ENCODE assay signal across 10 cellular contexts in the genomic region with DNA sequence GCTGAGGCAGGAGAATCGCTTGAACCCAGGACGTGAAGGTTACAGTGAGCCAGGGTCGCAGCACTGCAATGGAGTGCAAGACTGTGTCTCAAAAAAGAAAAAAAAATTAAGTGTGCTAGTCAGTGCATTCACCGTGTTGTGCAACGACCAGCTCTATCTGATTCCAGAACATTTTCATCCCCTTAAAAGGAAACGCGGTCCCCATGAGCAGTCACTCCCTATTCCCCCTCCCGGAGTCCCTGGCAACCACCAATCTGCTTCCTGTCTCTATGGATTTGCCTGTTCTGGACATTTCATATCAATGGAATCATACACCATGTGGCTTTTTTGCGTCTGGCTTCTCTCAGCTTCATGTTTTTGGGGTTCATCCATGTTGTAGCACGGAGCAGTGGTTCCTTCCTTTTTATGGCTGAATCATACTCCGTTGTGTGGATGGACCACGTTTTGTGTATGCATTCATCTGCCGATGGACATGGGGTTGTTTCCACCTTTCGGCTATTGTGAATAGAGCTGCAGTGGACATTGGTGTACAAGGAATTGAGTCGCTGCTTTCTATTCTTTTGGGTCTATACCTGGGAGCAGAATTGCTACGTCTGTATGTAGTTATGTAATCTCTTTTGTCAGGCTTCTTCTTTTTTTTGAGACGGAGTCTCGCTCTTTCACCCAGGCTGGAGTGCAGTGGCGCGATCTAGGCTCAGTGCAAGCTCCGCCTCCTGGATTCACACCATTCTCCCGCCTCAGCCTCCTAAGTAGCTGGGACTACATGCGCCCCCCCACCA. TPM values are rescaled to one million over a fixed set of nuclear protein-coding genes. Genes with fewer than 3 reads are reported as not detected.
DNase-seq lines count a peak whose midpoint lies in the region; ATAC-seq and TF ChIP-seq lines count a peak whose summit lies in the region.
"Had no signal": no experiment of that assay in that cellular context is flagged by ENCODE, and none has a peak within 500 bp of the region (broad histone marks: within the 10 kb centered on the region; RNA-seq: fewer than 3 reads in every experiment).

No MANE protein-coding gene starts in this region.

- H3K27ac ChIP-seq in colonic mucosa: peak overlapping the region; percentile 49
- H3K27ac ChIP-seq in right lobe of liver: peak overlapping the region in 2 of 3 donors; percentile 20 to 49
- H3K27ac ChIP-seq in spleen: peak overlapping the region; percentile 35 to 89 (median 77)
- H3K27ac ChIP-seq in substantia nigra (ENCODE audit: low read depth, low read length, poor library complexity, severe bottlenecking): no peak overlapping the region

- H3K27me3 ChIP-seq in colonic mucosa (no peaks in the 10 kb centered on the region), right lobe of liver (no peaks in the 10 kb centered on the region), spleen (replicated peaks in 1 of 7) (no peaks in the 10 kb centered on the region)

- ATAC-seq in right lobe of liver (peak; percentile 9 to 28 (median 20)), GM18861 (IDR thresholded peaks at IDR 0.05; ENCODE audit: unreplicated experiment) (no peak)
- ATAC-seq: activated T-cell treated with anti-CD3 and anti-CD28 coated beads, Interleukin-2, amount 50 U/mL, for 4 hours had no signal

- H3K36me3 ChIP-seq in colonic mucosa (no peaks in the 10 kb centered on the region), right lobe of liver (no peaks in the 10 kb centered on the region), spleen (peaks cover 0 to 42% (median 0%) of the 10 kb centered on the region in 6 donors)

- H3K9me3 ChIP-seq in colonic mucosa (no peaks in the 10 kb centered on the region), right lobe of liver (no peaks in the 10 kb centered on the region), spleen (no peaks in the 10 kb centered on the region)

- TF ChIP-seq POLR2A in right lobe of liver (IDR thresholded peaks at IDR 0.05) (no peak), spleen (IDR thresholded peaks at IDR 0.05) (no peak)

- TF ChIP-seq CTCF in colonic mucosa (IDR thresholded peaks at IDR 0.05): no peak
- TF ChIP-seq CTCF in right lobe of liver (IDR thresholded peaks at IDR 0.05): no peak
- no peak for TF ChIP-seq CTCF in spleen (IDR thresholded peaks at IDR 0.05 in 8 of 11, conservative IDR thresholded peaks at IDR 0.05 in 3 of 11)

- H3K9ac ChIP-seq in colonic mucosa (ENCODE audit: low read depth in 2 of 2, low read length in 2 of 2): no peak overlapping the region

- peaks cover 9% of the 10 kb centered on the region for H3K4me1 ChIP-seq in colonic mucosa
- peaks cover 0 to 26% (median 9%) of the 10 kb centered on the region in 4 donors for H3K4me1 ChIP-seq in right lobe of liver
- H3K4me1 ChIP-seq in spleen: peaks cover 46 to 89% (median 73%) of the 10 kb centered on the region in 6 donors

- H3K4me3 ChIP-seq in colonic mucosa (no peak overlapping the region), right lobe of liver (no peak overlapping the region), spleen (no peak overlapping the region)

- peak; percentile 73 for DNase-seq in GM03348 (ENCODE audit: low spot score)
- DNase-seq in colonic mucosa: peak; percentile 34
- DNase-seq in right lobe of liver: no peak
- no peak for DNase-seq in spleen
- no peak for DNase-seq in Kasumi-1 (lab: John Stamatoyannopoulos, UW)
- DNase-seq in substantia nigra (lab: John Stamatoyannopoulos, UW): no peak
- no peak for DNase-seq in activated T-cell treated with anti-CD3 and anti-CD28 coated beads for 4 hours
- DNase-seq: activated T-cell treated with anti-CD3 and anti-CD28 coated beads, Interleukin-2, amount 50 U/mL, for 4 hours; CD4-positive, alpha-beta memory T cell had no signal

- WGBS in right lobe of liver (ENCODE audit: insufficient coverage, low coverage, low lambda C conversion rate, missing lambda C conversion rate): 78% methylated on average over 23 of the region's 23 CpGs
- WGBS in spleen, 5 donors: 73 to 82% (median 76%) methylated on average over 23 of the region's 23 CpGs

- intact Hi-C loops in colonic mucosa (cut with DNase I) (no loop called here), right lobe of liver (cut with DNase I) (no loop called here), spleen (cut with DNase I; ENCODE audit: low total_unique reads) (no loop called here)

RNA-seq across cellular contexts. Expression of gene MYO9B, which starts 19.8 kb away (rescaled TPM):
- total RNA-seq in colonic mucosa (10 to 100 TPM; 56.5 to 89.2 TPM), right lobe of liver (10 to 100 TPM; 25.4 to 38.7 (median 36.0) TPM), spleen (100 to 1,000 TPM; 232 to 329 (median 281) TPM)
- polyA plus RNA-seq in spleen: 100 to 1,000 TPM in 2 of 3 donors, 10 to 100 TPM in 1; 70.5 to 192 (median 190) TPM

RNA-seq across cellular contexts. Expression of gene HAUS8, which starts 20.1 kb away (rescaled TPM):
- total RNA-seq in colonic mucosa (10 to 100 TPM; 10.6 to 29.8 TPM), right lobe of liver (1 to 10 TPM; 3.7 to 8.5 (median 5.8) TPM), spleen (10 to 100 TPM in 5 of 7 donors, 1 to 10 TPM in 2; 7.7 to 15.3 (median 13.2) TPM)
- polyA plus RNA-seq in spleen: 10 to 100 TPM; 20.5 to 24.5 (median 22.6) TPM

Comparison
In these comparisons a context has a peak if more than half of its experiments do, and no peak if none do; other contexts are left out.
1. DNase-seq: peak in GM03348 (single experiment) and colonic mucosa (single experiment); none in right lobe of liver (0 of 3), spleen (single experiment), Kasumi-1 (0 of 2), substantia nigra (0 of 49) and activated T-cell treated with anti-CD3 and anti-CD28 coated beads for 4 hours (single experiment).